Comparison of ENCODE assay signal across 1 cellular context in the genomic region with DNA sequence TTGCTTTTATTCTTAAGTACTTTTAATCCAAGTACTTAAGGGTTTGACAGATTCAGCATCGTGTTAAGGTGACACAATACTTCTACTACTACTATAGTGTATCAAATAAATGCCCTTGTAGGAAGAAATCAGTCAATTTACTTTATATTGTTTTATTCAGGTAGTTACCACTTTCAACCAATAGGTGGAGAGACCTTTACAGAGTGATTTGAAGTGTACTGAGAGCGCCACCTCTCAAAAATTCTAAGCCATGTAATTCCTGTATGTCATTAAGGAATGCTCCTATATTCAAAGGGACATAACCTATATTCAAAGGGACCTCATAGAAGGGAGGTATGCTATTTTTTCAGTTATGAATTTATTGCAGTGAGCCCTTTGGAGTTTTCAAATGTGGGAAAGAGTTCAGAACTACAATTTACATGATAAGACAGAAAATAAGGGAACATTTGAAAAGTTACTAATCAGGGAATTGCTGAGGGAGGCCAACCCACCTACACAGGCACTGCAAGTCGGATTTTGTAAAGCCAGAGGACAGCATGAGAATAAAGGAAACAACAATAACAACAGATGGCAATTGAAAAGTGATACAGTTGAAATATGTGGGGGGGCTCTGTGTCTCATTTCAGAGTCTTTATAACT.
A peak's percentile ranks its signal among the peaks of the same experiment; 100 is the strongest.
TF ChIP-seq lines count a peak whose summit lies in the region.

No MANE protein-coding gene starts in this region.

TF ChIP-seq in HepG2, 621 proteins besides CTCF, POLR2A, EP300 and RAD21 (continued from another document):
- TF ChIP-seq ZNF329 (CRISPR knock-in tag; IDR thresholded peaks at IDR 0.05; ENCODE audit: low read depth): no peak
- TF ChIP-seq, protein P1, sequence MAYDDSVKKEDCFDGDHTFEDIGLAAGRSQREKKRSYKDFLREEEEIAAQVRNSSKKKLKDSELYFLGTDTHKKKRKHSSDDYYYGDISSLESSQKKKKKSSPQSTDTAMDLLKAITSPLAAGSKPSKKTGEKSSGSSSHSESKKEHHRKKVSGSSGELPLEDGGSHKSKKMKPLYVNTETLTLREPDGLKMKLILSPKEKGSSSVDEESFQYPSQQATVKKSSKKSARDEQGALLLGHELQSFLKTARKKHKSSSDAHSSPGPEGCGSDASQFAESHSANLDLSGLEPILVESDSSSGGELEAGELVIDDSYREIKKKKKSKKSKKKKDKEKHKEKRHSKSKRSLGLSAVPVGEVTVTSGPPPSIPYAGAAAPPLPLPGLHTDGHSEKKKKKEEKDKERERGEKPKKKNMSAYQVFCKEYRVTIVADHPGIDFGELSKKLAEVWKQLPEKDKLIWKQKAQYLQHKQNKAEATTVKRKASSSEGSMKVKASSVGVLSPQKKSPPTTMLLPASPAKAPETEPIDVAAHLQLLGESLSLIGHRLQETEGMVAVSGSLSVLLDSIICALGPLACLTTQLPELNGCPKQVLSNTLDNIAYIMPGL (CRISPR knock-in tag; IDR thresholded peaks at IDR 0.05; ENCODE audit: borderline replicate concordance in 1 of 2, low read depth in 1 of 2): 0 out of 4 replicates have a peak, but pooled peaks of 1 of the 2 experiments have one; percentile 27
- TF ChIP-seq, protein P2, sequence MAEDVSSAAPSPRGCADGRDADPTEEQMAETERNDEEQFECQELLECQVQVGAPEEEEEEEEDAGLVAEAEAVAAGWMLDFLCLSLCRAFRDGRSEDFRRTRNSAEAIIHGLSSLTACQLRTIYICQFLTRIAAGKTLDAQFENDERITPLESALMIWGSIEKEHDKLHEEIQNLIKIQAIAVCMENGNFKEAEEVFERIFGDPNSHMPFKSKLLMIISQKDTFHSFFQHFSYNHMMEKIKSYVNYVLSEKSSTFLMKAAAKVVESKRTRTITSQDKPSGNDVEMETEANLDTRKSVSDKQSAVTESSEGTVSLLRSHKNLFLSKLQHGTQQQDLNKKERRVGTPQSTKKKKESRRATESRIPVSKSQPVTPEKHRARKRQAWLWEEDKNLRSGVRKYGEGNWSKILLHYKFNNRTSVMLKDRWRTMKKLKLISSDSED (CRISPR knock-in tag; IDR thresholded peaks at IDR 0.05): no peak
- no peak for TF ChIP-seq GABPB1 (CRISPR knock-in tag; IDR thresholded peaks at IDR 0.05)
- TF ChIP-seq STAG1 (CRISPR knock-in tag; IDR thresholded peaks at IDR 0.05): peak; percentile 76
- TF ChIP-seq MIXL1 (CRISPR knock-in tag; IDR thresholded peaks at IDR 0.05): 0 out of 2 replicates have a peak, but pooled peaks have one; percentile 47
